10 cellular contexts compared by ENCODE assay signal in genomic region chr2:128362889-128363228, GRCh38. TPM values are rescaled to one million over a fixed set of nuclear protein-coding genes. Genes with fewer than 3 reads are reported as not detected.
A peak's percentile ranks its signal among the peaks of the same experiment; 100 is the strongest.
DNase-seq lines count a peak whose midpoint lies in the region; ATAC-seq and TF ChIP-seq lines count a peak whose summit lies in the region.
"Had no signal": no experiment of that assay in that cellular context is flagged by ENCODE, and none has a peak within 500 bp of the region (broad histone marks: within the 10 kb centered on the region; RNA-seq: fewer than 3 reads in every experiment).

No MANE protein-coding gene starts in this region.

- peaks cover 6% of the 10 kb centered on the region for H3K27me3 Mint-ChIP-seq in CD8-positive, alpha-beta T cell (ENCODE audit: low read depth)

- intact Hi-C loops in ascending aorta (cut with DNase I), result loop anchor here (2.0 to 5.0 kb wide), 2 partner anchors 40 to 59 kb away; no protein-coding TSS in a partner anchor
- intact Hi-C loops in CD8-positive, alpha-beta T cell (cut with DNase I, micrococcal nuclease), result no loop called here

- peak; percentile 32 for DNase-seq in HFF-Myc (ENCODE audit: extremely low read depth, low read depth)
- DNase-seq in ascending aorta (ENCODE audit: low spot score in 2 of 2), result peak in 1 of 2 donors; percentile 79
- DNase-seq in islet precursor cell, result peak; percentile 98
- no peak for DNase-seq in NCI-H187 (lab: John Stamatoyannopoulos, UW)
- DNase-seq in activated naive CD4-positive, alpha-beta T cell treated with anti-CD3 and anti-CD28 coated beads, Interleukin-2, amount 50 U/mL, for 72 hours (ENCODE audit: low spot score in 2 of 2), result no peak
- no peak for DNase-seq in stimulated activated effector memory CD8-positive, alpha-beta T cell treated with anti-CD3 and anti-CD28 coated beads, Interleukin-12 subunit alpha, Interleukin-12 subunit beta, amount 100 ng/mL, for 72 hours (ENCODE audit: low spot score in 2 of 2)
- no peak for DNase-seq in CD8-positive, alpha-beta T cell

- H3K36me3 ChIP-seq in ascending aorta (no peaks in the 10 kb centered on the region), thymus (ENCODE audit: control insufficient read depth, insufficient read depth) (no peaks in the 10 kb centered on the region)
- no peaks in the 10 kb centered on the region for H3K36me3 ChIP-seq in CD8-positive, alpha-beta T cell (ENCODE audit: insufficient read depth, low read length)
- H3K36me3 ChIP-seq: heart left ventricle had no signal

- 86% methylated on average over 6 of the region's 6 CpGs for WGBS in thymus

- CTCF ChIA-PET in CD8-positive, alpha-beta T cell (lab: Charles Lee), result no interaction called here

- no peaks in the 10 kb centered on the region for H3K36me3 Mint-ChIP-seq in activated naive CD4-positive, alpha-beta T cell treated with anti-CD3 and anti-CD28 coated beads, Interleukin-2, amount 50 U/mL, for 72 hours
- H3K36me3 Mint-ChIP-seq in stimulated activated effector memory CD8-positive, alpha-beta T cell treated with anti-CD3 and anti-CD28 coated beads, Interleukin-12 subunit alpha, Interleukin-12 subunit beta, amount 100 ng/mL, for 72 hours, result no peaks in the 10 kb centered on the region
- H3K36me3 Mint-ChIP-seq in CD8-positive, alpha-beta T cell, result no peaks in the 10 kb centered on the region

- ATAC-seq in activated naive CD4-positive, alpha-beta T cell treated with anti-CD3 and anti-CD28 coated beads, Interleukin-2, amount 50 U/mL, for 72 hours, result no peak
- no peak for ATAC-seq in stimulated activated effector memory CD8-positive, alpha-beta T cell treated with anti-CD3 and anti-CD28 coated beads, Interleukin-12 subunit alpha, Interleukin-12 subunit beta, amount 100 ng/mL, for 72 hours
- no peak for ATAC-seq in CD8-positive, alpha-beta T cell
- ATAC-seq: heart left ventricle had no signal

- H3K27ac Mint-ChIP-seq in activated naive CD4-positive, alpha-beta T cell treated with anti-CD3 and anti-CD28 coated beads, Interleukin-2, amount 50 U/mL, for 72 hours, result no peak overlapping the region
- H3K27ac Mint-ChIP-seq in stimulated activated effector memory CD8-positive, alpha-beta T cell treated with anti-CD3 and anti-CD28 coated beads, Interleukin-12 subunit alpha, Interleukin-12 subunit beta, amount 100 ng/mL, for 72 hours, result no peak overlapping the region
- H3K27ac Mint-ChIP-seq in CD8-positive, alpha-beta T cell, result no peak overlapping the region
- H3K27ac Mint-ChIP-seq: activated B cell treated with CpG ODN at 0.5 μM for 24 hours had no signal

- TF ChIP-seq CTCF in HFF-Myc (IDR thresholded peaks at IDR 0.05; ENCODE audit: low read depth, low read length, missing control alignments) (no peak), ascending aorta (IDR thresholded peaks at IDR 0.05) (no peak)
- TF ChIP-seq CTCF in CD8-positive, alpha-beta T cell (IDR thresholded peaks at IDR 0.05), result no peak

- H3K9me3 ChIP-seq in ascending aorta (no peaks in the 10 kb centered on the region), thymus (ENCODE audit: control insufficient read depth) (no peaks in the 10 kb centered on the region)
- H3K9me3 ChIP-seq in CD8-positive, alpha-beta T cell (ENCODE audit: low read length), result no peaks in the 10 kb centered on the region
- H3K9me3 ChIP-seq: heart left ventricle had no signal

- no peaks in the 10 kb centered on the region for H3K9me3 Mint-ChIP-seq in activated naive CD4-positive, alpha-beta T cell treated with anti-CD3 and anti-CD28 coated beads, Interleukin-2, amount 50 U/mL, for 72 hours
- no peaks in the 10 kb centered on the region for H3K9me3 Mint-ChIP-seq in stimulated activated effector memory CD8-positive, alpha-beta T cell treated with anti-CD3 and anti-CD28 coated beads, Interleukin-12 subunit alpha, Interleukin-12 subunit beta, amount 100 ng/mL, for 72 hours
- no peaks in the 10 kb centered on the region for H3K9me3 Mint-ChIP-seq in CD8-positive, alpha-beta T cell
- H3K9me3 Mint-ChIP-seq: activated B cell treated with CpG ODN at 0.5 μM for 24 hours had no signal

- POLR2A ChIA-PET in CD8-positive, alpha-beta T cell (lab: Charles Lee), result no interaction called here

- peak overlapping the region; percentile 39 to 76 for H3K27ac ChIP-seq in ascending aorta
- peak overlapping the region; percentile 33 for H3K27ac ChIP-seq in thymus (ENCODE audit: low read depth)
- H3K27ac ChIP-seq in CD8-positive, alpha-beta T cell (ENCODE audit: low read depth, low read length), result no peak overlapping the region
- H3K27ac ChIP-seq: heart left ventricle had no signal

- H3K4me1 ChIP-seq in ascending aorta (peaks cover 0 to 19% of the 10 kb centered on the region in 2 donors), thymus (ENCODE audit: control insufficient read depth, insufficient read depth, low read length) (peaks cover 11% of the 10 kb centered on the region)
- H3K4me1 ChIP-seq in CD8-positive, alpha-beta T cell (ENCODE audit: insufficient read depth, low read length), result no peaks in the 10 kb centered on the region

- H3K27me3 ChIP-seq in ascending aorta (no peaks in the 10 kb centered on the region), thymus (ENCODE audit: control insufficient read depth, insufficient read depth) (no peaks in the 10 kb centered on the region)
- no peaks in the 10 kb centered on the region for H3K27me3 ChIP-seq in CD8-positive, alpha-beta T cell (ENCODE audit: insufficient read depth, low read length)
- H3K27me3 ChIP-seq: heart left ventricle had no signal

- no peak overlapping the region for H3K4me3 Mint-ChIP-seq in stimulated activated effector memory CD8-positive, alpha-beta T cell treated with anti-CD3 and anti-CD28 coated beads, Interleukin-12 subunit alpha, Interleukin-12 subunit beta, amount 100 ng/mL, for 72 hours
- no peak overlapping the region for H3K4me3 Mint-ChIP-seq in CD8-positive, alpha-beta T cell
- H3K4me3 Mint-ChIP-seq: activated B cell treated with CpG ODN at 0.5 μM for 24 hours had no signal

- no peaks in the 10 kb centered on the region for H3K4me1 Mint-ChIP-seq in stimulated activated effector memory CD8-positive, alpha-beta T cell treated with anti-CD3 and anti-CD28 coated beads, Interleukin-12 subunit alpha, Interleukin-12 subunit beta, amount 100 ng/mL, for 72 hours
- H3K4me1 Mint-ChIP-seq in CD8-positive, alpha-beta T cell (ENCODE audit: low read depth), result no peaks in the 10 kb centered on the region
- H3K4me1 Mint-ChIP-seq: activated B cell treated with CpG ODN at 0.5 μM for 24 hours had no signal

- no peak overlapping the region for H3K4me3 ChIP-seq in HFF-Myc (replicated peaks; ENCODE audit: low read depth, low read length)
- no peak overlapping the region for H3K4me3 ChIP-seq in ascending aorta
- H3K4me3 ChIP-seq in thymus (ENCODE audit: low read length), result no peak overlapping the region
- H3K4me3 ChIP-seq in CD8-positive, alpha-beta T cell (ENCODE audit: low read depth, low read length), result no peak overlapping the region
- H3K4me3 ChIP-seq: heart left ventricle had no signal

RNA-seq across cellular contexts. Expression of gene HS6ST1, which starts 44.2 kb away (rescaled TPM):
- 42.7 TPM for total RNA-seq in ascending aorta
- 20.0 TPM for polyA plus RNA-seq in thymus
- 10 to 100 TPM in 1 of 2 donors, 1 to 10 TPM in 1; 2.9 to 14.5 TPM for total RNA-seq in activated naive CD4-positive, alpha-beta T cell treated with anti-CD3 and anti-CD28 coated beads, Interleukin-2, amount 50 U/mL, for 72 hours
- 1 to 10 TPM; 6.3 to 7.7 TPM for total RNA-seq in CD8-positive, alpha-beta T cell

Comparison
In these comparisons a context has a peak if more than half of its experiments do, and no peak if none do; other contexts are left out.
1. DNase-seq: peak in HFF-Myc (single experiment) and islet precursor cell (single experiment); none in NCI-H187 (0 of 2), activated naive CD4-positive, alpha-beta T cell treated with anti-CD3 and anti-CD28 coated beads, Interleukin-2, amount 50 U/mL, for 72 hours (0 of 2), stimulated activated effector memory CD8-positive, alpha-beta T cell treated with anti-CD3 and anti-CD28 coated beads, Interleukin-12 subunit alpha, Interleukin-12 subunit beta, amount 100 ng/mL, for 72 hours (0 of 2) and CD8-positive, alpha-beta T cell (0 of 7).